Comparison of ENCODE assay signal across 23 cellular contexts in genomic region chr11:117831661-117832415, GRCh38. TPM values are rescaled to one million over a fixed set of nuclear protein-coding genes. Genes with fewer than 3 reads are reported as not detected.
DNase-seq lines count a peak whose midpoint lies in the region; ATAC-seq and TF ChIP-seq lines count a peak whose summit lies in the region.
"Had no signal": no experiment of that assay in that cellular context is flagged by ENCODE, and none has a peak within 500 bp of the region (broad histone marks: within the 10 kb centered on the region; RNA-seq: fewer than 3 reads in every experiment).

No MANE protein-coding gene starts in this region.

- no peak overlapping the region for H3K27ac ChIP-seq in tibial artery
- no peak overlapping the region for H3K27ac ChIP-seq in tibial nerve
- H3K27ac ChIP-seq: esophagus muscularis mucosa, gastroesophageal sphincter, vagina had no signal

- no peak for TF ChIP-seq CTCF in activated CD8-positive, alpha-beta T cell treated with anti-CD3 and anti-CD28 coated beads for 36 hours (IDR thresholded peaks at IDR 0.05)
- TF ChIP-seq CTCF in nephron (IDR thresholded peaks at IDR 0.05; ENCODE audit: unreplicated experiment in 3 of 3): no peak
- no peak for TF ChIP-seq CTCF in tibial artery (IDR thresholded peaks at IDR 0.05)
- no peak for TF ChIP-seq CTCF in tibial nerve (IDR thresholded peaks at IDR 0.05)

- peak overlapping the region; percentile 0 for H3K27ac Mint-ChIP-seq in activated CD8-positive, alpha-beta T cell treated with anti-CD3 and anti-CD28 coated beads for 36 hours
- peak overlapping the region in 2 of 3 experiments; percentile 74 to 99 for H3K27ac Mint-ChIP-seq in nephron
- H3K27ac Mint-ChIP-seq: activated CD4-positive, alpha-beta T cell treated with anti-CD3 and anti-CD28 coated beads, Interleukin-2, amount 10 ng/mL, durations not matched to agents 7 days and 5 days; activated naive CD4-positive, alpha-beta T cell treated with anti-CD3 and anti-CD28 coated beads, Interleukin-2, amount 10 ng/mL, durations not matched to agents 7 days and 5 days had no signal

- intact Hi-C loops in activated CD8-positive, alpha-beta T cell treated with anti-CD3 and anti-CD28 coated beads for 36 hours (cut with micrococcal nuclease): no loop called here
- intact Hi-C loops in tibial artery (cut with DNase I; ENCODE audit: low total_unique reads): no loop called here

- H3K36me3 Mint-ChIP-seq in activated CD8-positive, alpha-beta T cell treated with anti-CD3 and anti-CD28 coated beads for 36 hours (ENCODE audit: low read depth): no peaks in the 10 kb centered on the region
- no peaks in the 10 kb centered on the region for H3K36me3 Mint-ChIP-seq in nephron (ENCODE audit: low read depth)
- H3K36me3 Mint-ChIP-seq: activated naive CD4-positive, alpha-beta T cell treated with anti-CD3 and anti-CD28 coated beads, Interleukin-2, amount 10 ng/mL, durations not matched to agents 7 days and 5 days; naive thymus-derived CD4-positive, alpha-beta T cell had no signal

- H3K4me3 ChIP-seq in tibial artery: no peak overlapping the region
- no peak overlapping the region for H3K4me3 ChIP-seq in tibial nerve
- H3K4me3 ChIP-seq: esophagus muscularis mucosa, gastroesophageal sphincter, vagina had no signal

- H3K36me3 ChIP-seq in tibial artery: no peaks in the 10 kb centered on the region
- H3K36me3 ChIP-seq in tibial nerve: no peaks in the 10 kb centered on the region
- H3K36me3 ChIP-seq: esophagus muscularis mucosa, vagina had no signal

- no peaks in the 10 kb centered on the region for H3K9me3 Mint-ChIP-seq in activated CD8-positive, alpha-beta T cell treated with anti-CD3 and anti-CD28 coated beads for 36 hours
- H3K9me3 Mint-ChIP-seq in nephron: no peaks in the 10 kb centered on the region
- H3K9me3 Mint-ChIP-seq: activated CD4-positive, alpha-beta T cell treated with anti-CD3 and anti-CD28 coated beads, Interleukin-2, amount 10 ng/mL, durations not matched to agents 7 days and 5 days; activated naive CD4-positive, alpha-beta T cell treated with anti-CD3 and anti-CD28 coated beads, Interleukin-2, amount 10 ng/mL, durations not matched to agents 7 days and 5 days; activated T-cell treated with anti-CD3 and anti-CD28 coated beads, Interleukin-2, amount 50 U/mL, for 24 hours had no signal

- H3K27me3 ChIP-seq in tibial artery (peaks cover 0 to 59% of the 10 kb centered on the region in 2 donors), tibial nerve (no peaks in the 10 kb centered on the region)
- H3K27me3 ChIP-seq: vagina had no signal

- TF ChIP-seq EP300 in tibial nerve (IDR thresholded peaks at IDR 0.05): no peak

- H3K9me3 ChIP-seq in tibial artery: no peaks in the 10 kb centered on the region
- H3K9me3 ChIP-seq in tibial nerve: no peaks in the 10 kb centered on the region
- H3K9me3 ChIP-seq: esophagus muscularis mucosa, gastroesophageal sphincter, vagina had no signal

- peaks cover 0 to 2% (median 0%) of the 10 kb centered on the region in 4 donors for H3K4me1 ChIP-seq in tibial artery
- H3K4me1 ChIP-seq in tibial nerve: peaks cover 0 to 19% (median 3%) of the 10 kb centered on the region in 4 donors

- TF ChIP-seq POLR2A in tibial nerve (IDR thresholded peaks at IDR 0.05): no peak

- DNase-seq in activated T-cell treated with anti-CD3 and anti-CD28 coated beads, Interleukin-2, amount 50 U/mL, for 48 hours: peak; percentile 12 to 14
- DNase-seq in activated T-cell treated with anti-CD3 and anti-CD28 coated beads for 4 hours (no peak), tibial artery (peak; percentile 14 to 48), tibial nerve (ENCODE audit: low spot score in 2 of 2) (no peak), middle frontal gyrus (ENCODE audit: extremely low spot score, low spot score) (no peak), NCI-H1105 treated with DMSO at 0.1 percent for 48 hours (lab: John Stamatoyannopoulos, UW) (no peak)
- no peak for DNase-seq in activated CD8-positive, alpha-beta T cell treated with anti-CD3 and anti-CD28 coated beads for 36 hours
- DNase-seq: activated CD4-positive, alpha-beta T cell treated with anti-CD3 and anti-CD28 coated beads, Interleukin-2, amount 10 ng/mL, durations not matched to agents 7 days and 5 days; activated naive CD4-positive, alpha-beta T cell treated with anti-CD3 and anti-CD28 coated beads, Interleukin-2, amount 10 ng/mL, durations not matched to agents 7 days and 5 days; activated T-cell treated with anti-CD3 and anti-CD28 coated beads, Interleukin-2, amount 50 U/mL, for 24 hours; cerebellar nuclear complex; effector CD4-positive, alpha-beta T cell; MM.1S; NCI-H146; SHP77; stimulated activated naive CD4-positive, alpha-beta T cell treated with Interleukin-2 at 50 U/mL for 16 hours had no signal

- H3K27me3 Mint-ChIP-seq in activated CD8-positive, alpha-beta T cell treated with anti-CD3 and anti-CD28 coated beads for 36 hours: peaks cover 1% of the 10 kb centered on the region
- H3K27me3 Mint-ChIP-seq in nephron (ENCODE audit: low read depth): peaks cover 3% of the 10 kb centered on the region
- H3K27me3 Mint-ChIP-seq: activated T-cell treated with anti-CD3 and anti-CD28 coated beads, Interleukin-2, amount 50 U/mL, for 24 hours; progenitor cell of endocrine pancreas had no signal

- CTCF ChIA-PET in activated CD8-positive, alpha-beta T cell treated with anti-CD3 and anti-CD28 coated beads for 36 hours (lab: Charles Lee): interaction anchor here (0.8 to 8.8 kb wide), 9 partner anchors 8 to 221 kb away, joined by 3 to 50 read pairs (median 6); no protein-coding TSS in a partner anchor

- no peak overlapping the region for H3K4me3 Mint-ChIP-seq in activated CD8-positive, alpha-beta T cell treated with anti-CD3 and anti-CD28 coated beads for 36 hours
- H3K4me3 Mint-ChIP-seq in nephron: no peak overlapping the region
- H3K4me3 Mint-ChIP-seq: activated CD4-positive, alpha-beta T cell treated with anti-CD3 and anti-CD28 coated beads, Interleukin-2, amount 10 ng/mL, durations not matched to agents 7 days and 5 days; activated naive CD4-positive, alpha-beta T cell treated with anti-CD3 and anti-CD28 coated beads, Interleukin-2, amount 10 ng/mL, durations not matched to agents 7 days and 5 days; activated T-cell treated with anti-CD3 and anti-CD28 coated beads, Interleukin-2, amount 50 U/mL, for 24 hours had no signal

- ATAC-seq in activated CD8-positive, alpha-beta T cell treated with anti-CD3 and anti-CD28 coated beads for 36 hours: no peak
- ATAC-seq: gastroesophageal sphincter; naive thymus-derived CD4-positive, alpha-beta T cell had no signal

- POLR2A ChIA-PET in activated CD8-positive, alpha-beta T cell treated with anti-CD3 and anti-CD28 coated beads for 36 hours (lab: Charles Lee): interaction anchor here (0.9 to 1.4 kb wide), 3 partner anchors 100 to 215 kb away, joined by 3 to 4 read pairs (median 3); no protein-coding TSS in a partner anchor

- WGBS in tibial nerve, 2 donors: 72 to 75% methylated on average over 5 to 6 of the region's 7 CpGs

- H3K4me1 Mint-ChIP-seq in activated CD8-positive, alpha-beta T cell treated with anti-CD3 and anti-CD28 coated beads for 36 hours (ENCODE audit: low read depth): peaks cover 42% of the 10 kb centered on the region
- H3K4me1 Mint-ChIP-seq in nephron: peaks cover 40% of the 10 kb centered on the region

RNA-seq across cellular contexts. Expression of gene FXYD2, which starts 7.3 kb away (rescaled TPM):
- 1 to 10 TPM; 6.7 to 7.2 TPM for total RNA-seq in activated CD8-positive, alpha-beta T cell treated with anti-CD3 and anti-CD28 coated beads for 36 hours
- 1 to 10 TPM in 2 of 4 donors, under 1 TPM in 2; 0.39 to 1.8 (median 0.96) TPM for total RNA-seq in tibial nerve
- total RNA-seq: A673 had no signal

RNA-seq across cellular contexts. Expression of gene DSCAML1, which starts 34.8 kb away (rescaled TPM):
- under 1 TPM; 0.13 to 0.29 TPM for total RNA-seq in activated CD8-positive, alpha-beta T cell treated with anti-CD3 and anti-CD28 coated beads for 36 hours
- total RNA-seq in tibial nerve: 1 to 10 TPM in 1 of 4 donors, under 1 TPM in 3; 0.20 to 1.1 (median 0.36) TPM
- total RNA-seq: A673 had no signal

RNA-seq across cellular contexts. Expression of gene FXYD6, which starts 44.6 kb away (rescaled TPM):
- not detected for total RNA-seq in activated CD8-positive, alpha-beta T cell treated with anti-CD3 and anti-CD28 coated beads for 36 hours
- 10 to 100 TPM; 29.4 to 74.1 (median 65.7) TPM for total RNA-seq in tibial nerve
- total RNA-seq: activated CD4-positive, alpha-beta T cell treated with anti-CD3 and anti-CD28 coated beads, Interleukin-2, amount 10 ng/mL, durations not matched to agents 7 days and 5 days had no signal

Comparison
In these comparisons a context has a peak if more than half of its experiments do, and no peak if none do; other contexts are left out.
1. DNase-seq: peak in activated T-cell treated with anti-CD3 and anti-CD28 coated beads, Interleukin-2, amount 50 U/mL, for 48 hours (2 of 2) and tibial artery (2 of 2); none in activated T-cell treated with anti-CD3 and anti-CD28 coated beads for 4 hours (single experiment), activated CD8-positive, alpha-beta T cell treated with anti-CD3 and anti-CD28 coated beads for 36 hours (single experiment), tibial nerve (0 of 2), middle frontal gyrus (single experiment) and NCI-H1105 treated with DMSO at 0.1 percent for 48 hours (single experiment).
2. RNA of gene FXYD6, which starts 44.6 kb away (total RNA-seq): 29.4 to 74.1 TPM in tibial nerve; not detected in activated CD8-positive, alpha-beta T cell treated with anti-CD3 and anti-CD28 coated beads for 36 hours; every median in the first group is over 10 times any median in the second.